ENCODE assay signal across 2 cellular contexts in genomic region chr15:72450805-72451204, GRCh38.
TF ChIP-seq lines count a peak whose summit lies in the region.

No MANE protein-coding gene starts in this region.

TF ChIP-seq in A549, 52 proteins besides CTCF, POLR2A, EP300 and RAD21:
- TF ChIP-seq SREBF2 (IDR thresholded peaks at IDR 0.05) (no peak), HMGXB4 (CRISPR knock-in tag; IDR thresholded peaks at IDR 0.05; ENCODE audit: borderline replicate concordance) (no peak), E2F6 (IDR thresholded peaks at IDR 0.05; ENCODE audit: borderline replicate concordance, low read depth) (no peak), HOXA7 (CRISPR knock-in tag; IDR thresholded peaks at IDR 0.05) (no peak), FOSL2 (IDR thresholded peaks at IDR 0.05) (no peak), FOSL2 (CRISPR knock-in tag; IDR thresholded peaks at IDR 0.05) (no peak), EHMT2 (IDR thresholded peaks at IDR 0.05; ENCODE audit: low read depth) (no peak), BCL3 (IDR thresholded peaks at IDR 0.05) (no peak)
TF ChIP-seq in A549: peak in this region for 0.

TF ChIP-seq in H1, 55 proteins besides CTCF, POLR2A, EP300 and RAD21:
- TF ChIP-seq RFX5 (IDR thresholded peaks at IDR 0.05; ENCODE audit: borderline replicate concordance, low read depth, low read length) (no peak), CBX8 (IDR thresholded peaks at IDR 0.05; ENCODE audit: borderline replicate concordance, low read depth, low read length) (no peak), TAF1 (IDR thresholded peaks at IDR 0.05; ENCODE audit: low read depth, low read length) (no peak), BRCA1 (IDR thresholded peaks at IDR 0.05; ENCODE audit: low read depth, low read length) (no peak), ATF3 (IDR thresholded peaks at IDR 0.05; ENCODE audit: insufficient read depth, low read depth, low read length) (no peak), HDAC6 (IDR thresholded peaks at IDR 0.05; ENCODE audit: low read depth, low read length) (no peak), SP1 (IDR thresholded peaks at IDR 0.05; ENCODE audit: low read depth, low read length) (no peak), MAX (IDR thresholded peaks at IDR 0.05) (no peak), ASH2L (IDR thresholded peaks at IDR 0.05; ENCODE audit: low read length) (no peak)
TF ChIP-seq in H1: peak in this region for 0.
